In genomic region chr20:41078329-41078728, GRCh38 we compare ENCODE assay signal across 8 cellular contexts. TPM values are rescaled to one million over a fixed set of nuclear protein-coding genes. Genes with fewer than 3 reads are reported as not detected.
DNase-seq lines count a peak whose midpoint lies in the region; ATAC-seq and TF ChIP-seq lines count a peak whose summit lies in the region.

No MANE protein-coding gene starts in this region.

- peak overlapping the region; percentile 42 to 68 (median 49) for H3K27ac Mint-ChIP-seq in IgD-negative memory B cell

- peaks cover 0 to 13% of the 10 kb centered on the region in 2 donors for H3K36me3 ChIP-seq in vagina

- peaks cover 43% of the 10 kb centered on the region for H3K4me1 ChIP-seq in vagina

- no peak overlapping the region for H3K27ac ChIP-seq in vagina

- intact Hi-C loops in vagina (cut with DNase I), result no loop called here

- no peaks in the 10 kb centered on the region for H3K36me3 Mint-ChIP-seq in IgD-negative memory B cell

- H3K4me1 Mint-ChIP-seq in IgD-negative memory B cell, result peaks cover 17 to 52% (median 29%) of the 10 kb centered on the region in 3 donors

- no peaks in the 10 kb centered on the region for H3K27me3 ChIP-seq in vagina

- no peaks in the 10 kb centered on the region for H3K27me3 Mint-ChIP-seq in IgD-negative memory B cell

- no peak overlapping the region for H3K4me3 ChIP-seq in vagina

- no peaks in the 10 kb centered on the region for H3K9me3 ChIP-seq in vagina

- H3K4me3 Mint-ChIP-seq in IgD-negative memory B cell, result peak overlapping the region in 2 of 4 donors; percentile 49 to 58

- peak; percentile 42 for DNase-seq in D341Med (ENCODE audit: low spot score)
- peak; percentile 74 for DNase-seq in amniotic epithelial cell (ENCODE audit: low read depth)
- peak; percentile 63 for DNase-seq in kidney tubule cell (ENCODE audit: low spot score)
- DNase-seq in vagina (ENCODE audit: extremely low spot score in 2 of 2), result no peak
- no peak for DNase-seq in NCI-H146 (lab: John Stamatoyannopoulos, UW)
- DNase-seq in NCI-H510A (lab: John Stamatoyannopoulos, UW), result no peak

- H3K9me3 Mint-ChIP-seq in IgD-negative memory B cell, result no peaks in the 10 kb centered on the region

- peak in 2 of 3 experiments; percentile 24 to 32 for TF ChIP-seq CTCF in vagina (IDR thresholded peaks at IDR 0.05)

- no peak for TF ChIP-seq POLR2A in vagina (IDR thresholded peaks at IDR 0.05)

- no peak for ATAC-seq in GM18870 (IDR thresholded peaks at IDR 0.05; ENCODE audit: unreplicated experiment)

RNA-seq across cellular contexts. Expression of gene TOP1, which starts 49.7 kb away (rescaled TPM):
- polyA plus RNA-seq in IgD-negative memory B cell, result 17.0 TPM
- total RNA-seq in vagina, result 38.1 TPM

RNA-seq across cellular contexts. Expression of gene PLCG1, which starts 59.0 kb away (rescaled TPM):
- 12.8 TPM for polyA plus RNA-seq in IgD-negative memory B cell
- 138 TPM for total RNA-seq in vagina

Comparison
In these comparisons a context has a peak if more than half of its experiments do, and no peak if none do; other contexts are left out.
1. DNase-seq: peak in D341Med (single experiment), amniotic epithelial cell (single experiment) and kidney tubule cell (single experiment); none in vagina (0 of 2), NCI-H146 (single experiment) and NCI-H510A (single experiment).